Comparison of ENCODE assay signal across 17 cellular contexts in genomic region chr1:206004821-206005220, GRCh38. TPM values are rescaled to one million over a fixed set of nuclear protein-coding genes. Genes with fewer than 3 reads are reported as not detected.
DNase-seq lines count a peak whose midpoint lies in the region; ATAC-seq and TF ChIP-seq lines count a peak whose summit lies in the region.
"Had no signal": no experiment of that assay in that cellular context is flagged by ENCODE, and none has a peak within 500 bp of the region (broad histone marks: within the 10 kb centered on the region; RNA-seq: fewer than 3 reads in every experiment).

No MANE protein-coding gene starts in this region.

- no peak overlapping the region for H2AK5ac ChIP-seq in mesenchymal stem cell (ENCODE audit: low read length, severe bottlenecking)

- no peak overlapping the region for H2BK5ac ChIP-seq in mesenchymal stem cell (ENCODE audit: low read depth, low read length, poor library complexity, severe bottlenecking)

- no peaks in the 10 kb centered on the region for H3K9me3 Mint-ChIP-seq in Calu3 (ENCODE audit: low read depth, unreplicated experiment)
- H3K9me3 Mint-ChIP-seq in chondrocyte (ENCODE audit: low read depth) = no peaks in the 10 kb centered on the region
- H3K9me3 Mint-ChIP-seq: memory B cell had no signal

- H3K4me3 ChIP-seq in A673 (ENCODE audit: low read depth, low read length, poor library complexity, severe bottlenecking) = no peak overlapping the region
- no peak overlapping the region for H3K4me3 ChIP-seq in mesenchymal stem cell (ENCODE audit: insufficient read depth in 1 of 2, low read depth in 1 of 2, low read length in 2 of 2)

- peak; percentile 19 for DNase-seq in A673 (ENCODE audit: low spot score)
- DNase-seq in Calu3 = no peak
- DNase-seq in chondrocyte (ENCODE audit: low spot score) = no peak
- DNase-seq in mesenchymal stem cell = no peak
- DNase-seq in A172 (ENCODE audit: low spot score) = no peak
- DNase-seq in stimulated activated CD4-positive, alpha-beta T cell treated with anti-CD3 and anti-CD28 coated beads, Interleukin-4, amount 100 ng/mL, for 4 hours = no peak
- DNase-seq: aorta; C1 segment of cervical spinal cord; effector CD4-positive, alpha-beta T cell; NCI-H82; SIG-M5; stimulated activated CD4-positive, alpha-beta T cell treated with anti-CD3 and anti-CD28 coated beads, Interleukin-12 subunit alpha, Interleukin-12 subunit beta, amount 100 ng/mL, for 4 hours had no signal

- H3K18ac ChIP-seq in mesenchymal stem cell (ENCODE audit: low read depth in 1 of 2, low read length in 2 of 2) = no peak overlapping the region

- 90% methylated on average over 12 of the region's 12 CpGs for WGBS in mesenchymal stem cell

- peak overlapping the region; percentile 54 for H4K91ac ChIP-seq in mesenchymal stem cell (ENCODE audit: low read length)

- H2BK12ac ChIP-seq in mesenchymal stem cell (ENCODE audit: low read length in 2 of 2) = no peak overlapping the region

- ATAC-seq in HG03108 (IDR thresholded peaks at IDR 0.05; ENCODE audit: unreplicated experiment) = no peak

- H2AFZ ChIP-seq in mesenchymal stem cell (ENCODE audit: low read depth, low read length) = no peak overlapping the region

- H4K8ac ChIP-seq in mesenchymal stem cell (ENCODE audit: low read length) = no peak overlapping the region

- no peaks in the 10 kb centered on the region for H3K9me3 ChIP-seq in A673 (ENCODE audit: low read depth, low read length, poor library complexity, severe bottlenecking)
- no peaks in the 10 kb centered on the region for H3K9me3 ChIP-seq in mesenchymal stem cell (ENCODE audit: control insufficient read depth, low read length)

- H3K14ac ChIP-seq in mesenchymal stem cell (ENCODE audit: low read length in 2 of 2) = no peak overlapping the region

- no peaks in the 10 kb centered on the region for H3K79me1 ChIP-seq in mesenchymal stem cell (replicated peaks; ENCODE audit: low read length, poor library complexity, severe bottlenecking)

- POLR2A ChIA-PET in A673 (lab: Charles Lee; ENCODE audit: low non-redundant PET) = no interaction called here

- no peak overlapping the region for H3K4me3 Mint-ChIP-seq in Calu3 (ENCODE audit: low read depth, unreplicated experiment)
- H3K4me3 Mint-ChIP-seq in chondrocyte (ENCODE audit: unreplicated experiment) = no peak overlapping the region
- H3K4me3 Mint-ChIP-seq: memory B cell had no signal

- CTCF ChIA-PET in A673 (lab: Charles Lee) = no interaction called here
- CTCF ChIA-PET in Calu3 (lab: Charles Lee) = interaction anchor here (1.7 kb wide), 1 partner anchor 28 kb away, joined by 6 read pairs; no protein-coding TSS in a partner anchor

- H3K27ac ChIP-seq in A673 (ENCODE audit: low read depth, low read length, poor library complexity, severe bottlenecking) = no peak overlapping the region
- H3K27ac ChIP-seq in mesenchymal stem cell (ENCODE audit: low read length, poor library complexity, severe bottlenecking) = no peak overlapping the region

- TF ChIP-seq CTCF in A673 (conservative IDR thresholded peaks at IDR 0.05; ENCODE audit: low read depth, low read length) (no peak), Calu3 (IDR thresholded peaks at IDR 0.05; ENCODE audit: unreplicated experiment) (no peak), chondrocyte (IDR thresholded peaks at IDR 0.05) (no peak)

- no peak overlapping the region for H2BK15ac ChIP-seq in mesenchymal stem cell (ENCODE audit: low read depth, poor library complexity, severe bottlenecking)

- no peak overlapping the region for H3K9ac ChIP-seq in mesenchymal stem cell (ENCODE audit: low read length)

- H3K27me3 ChIP-seq in A673 (replicated peaks; ENCODE audit: insufficient read depth, low read depth, low read length, poor library complexity) (no peaks in the 10 kb centered on the region), mesenchymal stem cell (ENCODE audit: control insufficient read depth in 1 of 2, insufficient read depth in 1 of 2, low read length in 2 of 2) (no peaks in the 10 kb centered on the region)

- H3K27me3 Mint-ChIP-seq in Calu3 (ENCODE audit: unreplicated experiment) (no peaks in the 10 kb centered on the region), chondrocyte (ENCODE audit: low read depth) (no peaks in the 10 kb centered on the region)

- H3K4me1 Mint-ChIP-seq in Calu3 (ENCODE audit: low read depth, unreplicated experiment) = peaks cover 42% of the 10 kb centered on the region
- H3K4me1 Mint-ChIP-seq in chondrocyte (ENCODE audit: low read depth) = peaks cover 45% of the 10 kb centered on the region

- H3K36me3 ChIP-seq in A673 (ENCODE audit: insufficient read depth, low read length, poor library complexity, severe bottlenecking) (no peaks in the 10 kb centered on the region), mesenchymal stem cell (ENCODE audit: control insufficient read depth in 1 of 2, insufficient read depth in 2 of 2, low read depth in 1 of 2, low read length in 2 of 2) (peaks cover 0 to 3% of the 10 kb centered on the region in 2 experiments)

- intact Hi-C loops in A673 (cut with micrococcal nuclease; ENCODE audit: unreplicated experiment) = no loop called here
- intact Hi-C loops in Calu3 (cut with micrococcal nuclease; ENCODE audit: unreplicated experiment) = no loop called here

- H3K23ac ChIP-seq in mesenchymal stem cell (ENCODE audit: low read length in 2 of 2) = no peak overlapping the region

- H3K36me3 Mint-ChIP-seq in Calu3 (ENCODE audit: insufficient read depth, unreplicated experiment) (peaks cover 19% of the 10 kb centered on the region), chondrocyte (ENCODE audit: low read depth) (no peaks in the 10 kb centered on the region)
- H3K36me3 Mint-ChIP-seq: memory B cell had no signal

- no peak overlapping the region for H3K4me2 ChIP-seq in mesenchymal stem cell (ENCODE audit: low read length, poor library complexity, severe bottlenecking)

- BruUV-seq in A673 (replicated peaks; lab: Mats Ljungman, UMichigan) (no TSS peak), Calu3 (replicated peaks; lab: Mats Ljungman, UMichigan) (no TSS peak)

- H3K4me1 ChIP-seq in A673 (ENCODE audit: insufficient read depth, low read length, poor library complexity, severe bottlenecking) (peaks cover 4% of the 10 kb centered on the region), mesenchymal stem cell (ENCODE audit: control insufficient read depth, insufficient read depth, low read depth, low read length) (peaks cover 24% of the 10 kb centered on the region)

- H3K27ac Mint-ChIP-seq in Calu3 (ENCODE audit: unreplicated experiment) (peak overlapping the region; percentile 2), chondrocyte (ENCODE audit: unreplicated experiment) (peak overlapping the region; percentile 94)
- H3K27ac Mint-ChIP-seq: memory B cell had no signal

- no peak overlapping the region for H2BK120ac ChIP-seq in mesenchymal stem cell (ENCODE audit: low read depth, low read length)

- H3K4ac ChIP-seq in mesenchymal stem cell (ENCODE audit: low read depth in 1 of 2, low read length in 2 of 2) = no peak overlapping the region

RNA-seq across cellular contexts. Expression of gene RAB7B, which starts 1.6 kb away (rescaled TPM):
- total RNA-seq in A673 (2021) = 0.11 and 0.31 TPM in 2 replicates
- total RNA-seq in Calu3 (2022) = 1.1 and 1.3 TPM in 2 replicates
- 3.5 to 4.5 TPM (median 4.4 TPM) in 3 replicates for total RNA-seq in chondrocyte
- polyA plus RNA-seq in mesenchymal stem cell (2013, experiment 1 of 2) = 2.5 TPM
- polyA plus RNA-seq in mesenchymal stem cell (2013, experiment 2 of 2) = 2.5 TPM
- total RNA-seq in A172 (2014; rRNA removed; shearing (Covaris generic)) = 0.29 TPM in 2 replicates

RNA-seq across cellular contexts. Expression of gene CTSE, which starts 18.9 kb away (rescaled TPM):
- total RNA-seq in A673 (2021) (0.39 TPM in 1 of 2 replicates, not detected in the other), Calu3 (2022) (425 and 457 TPM in 2 replicates), chondrocyte (not detected in 3 replicates)
- polyA plus RNA-seq in mesenchymal stem cell (2013, experiment 1 of 2) = not detected
- polyA plus RNA-seq in mesenchymal stem cell (2013, experiment 2 of 2) = not detected
- total RNA-seq in A172 (2014; rRNA removed; shearing (Covaris generic)) = not detected in 2 replicates
- total RNA-seq: frontal cortex, H4, osteocyte had no signal

RNA-seq across cellular contexts. Expression of gene RHEX, which starts 48.2 kb away (rescaled TPM):
- total RNA-seq in A673 (2021) = not detected in 2 replicates
- 75.1 and 88.9 TPM in 2 replicates for total RNA-seq in Calu3 (2022)
- not detected in 3 replicates for total RNA-seq in chondrocyte
- not detected for polyA plus RNA-seq in mesenchymal stem cell (2013, experiment 1 of 2)
- polyA plus RNA-seq in mesenchymal stem cell (2013, experiment 2 of 2) = not detected
- total RNA-seq in A172 (2014; rRNA removed; shearing (Covaris generic)) = not detected in 2 replicates
- total RNA-seq: H4, osteocyte had no signal
- polyA plus RNA-seq: aorta had no signal

Comparison
In these comparisons a context has a peak if more than half of its experiments do, and no peak if none do; other contexts are left out.
1. RNA of gene CTSE, which starts 18.9 kb away (total RNA-seq): 425 to 457 TPM in Calu3; 0.39 TPM in A673, not detected in chondrocyte and not detected in A172; every median in the first group is over 100 times any median in the second.
2. RNA of gene RHEX, which starts 48.2 kb away (total RNA-seq): 75.1 to 88.9 TPM in Calu3; not detected in A673, not detected in chondrocyte and not detected in A172; every median in the first group is over 10 times any median in the second.